1 cellular context compared by ENCODE assay signal in the genomic region with DNA sequence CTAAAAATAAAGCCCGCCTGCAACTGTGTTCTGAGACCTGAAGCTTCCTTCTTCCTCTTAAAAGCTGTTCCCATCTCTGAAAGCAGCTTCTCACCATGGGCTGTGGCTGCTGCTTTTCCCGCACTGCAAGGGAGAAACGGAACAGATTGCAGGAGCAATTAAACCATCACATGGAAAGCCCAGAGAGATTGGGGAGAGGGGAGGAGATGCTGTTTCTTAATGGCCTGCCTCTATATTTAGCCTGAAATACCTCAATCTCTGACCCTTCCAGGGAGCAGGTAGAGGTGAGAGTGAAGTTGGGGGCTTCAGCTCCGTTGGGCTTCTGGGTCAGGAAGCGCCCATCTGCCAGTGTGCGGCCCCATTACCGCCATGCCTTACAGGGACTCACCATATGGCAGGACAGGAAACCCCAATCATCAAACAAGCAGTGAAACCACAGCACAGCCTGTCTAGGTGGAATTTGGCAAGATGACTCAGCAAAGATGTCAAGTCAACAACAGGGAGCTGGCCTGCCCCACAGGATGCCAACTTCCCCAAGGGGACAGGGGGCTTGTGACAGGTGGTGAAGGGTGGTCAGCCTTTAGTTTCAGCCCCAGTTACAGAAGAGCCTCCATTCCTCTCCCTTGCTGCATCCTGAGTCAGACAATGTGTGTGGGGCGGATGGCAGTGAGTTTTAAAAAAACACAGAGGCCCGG.
TF ChIP-seq lines count a peak whose summit lies in the region.

No MANE protein-coding gene starts in this region.

TF ChIP-seq in GM23338, 12 proteins besides CTCF, POLR2A, EP300 and RAD21 (continued from another document):
- TF ChIP-seq, protein P1, sequence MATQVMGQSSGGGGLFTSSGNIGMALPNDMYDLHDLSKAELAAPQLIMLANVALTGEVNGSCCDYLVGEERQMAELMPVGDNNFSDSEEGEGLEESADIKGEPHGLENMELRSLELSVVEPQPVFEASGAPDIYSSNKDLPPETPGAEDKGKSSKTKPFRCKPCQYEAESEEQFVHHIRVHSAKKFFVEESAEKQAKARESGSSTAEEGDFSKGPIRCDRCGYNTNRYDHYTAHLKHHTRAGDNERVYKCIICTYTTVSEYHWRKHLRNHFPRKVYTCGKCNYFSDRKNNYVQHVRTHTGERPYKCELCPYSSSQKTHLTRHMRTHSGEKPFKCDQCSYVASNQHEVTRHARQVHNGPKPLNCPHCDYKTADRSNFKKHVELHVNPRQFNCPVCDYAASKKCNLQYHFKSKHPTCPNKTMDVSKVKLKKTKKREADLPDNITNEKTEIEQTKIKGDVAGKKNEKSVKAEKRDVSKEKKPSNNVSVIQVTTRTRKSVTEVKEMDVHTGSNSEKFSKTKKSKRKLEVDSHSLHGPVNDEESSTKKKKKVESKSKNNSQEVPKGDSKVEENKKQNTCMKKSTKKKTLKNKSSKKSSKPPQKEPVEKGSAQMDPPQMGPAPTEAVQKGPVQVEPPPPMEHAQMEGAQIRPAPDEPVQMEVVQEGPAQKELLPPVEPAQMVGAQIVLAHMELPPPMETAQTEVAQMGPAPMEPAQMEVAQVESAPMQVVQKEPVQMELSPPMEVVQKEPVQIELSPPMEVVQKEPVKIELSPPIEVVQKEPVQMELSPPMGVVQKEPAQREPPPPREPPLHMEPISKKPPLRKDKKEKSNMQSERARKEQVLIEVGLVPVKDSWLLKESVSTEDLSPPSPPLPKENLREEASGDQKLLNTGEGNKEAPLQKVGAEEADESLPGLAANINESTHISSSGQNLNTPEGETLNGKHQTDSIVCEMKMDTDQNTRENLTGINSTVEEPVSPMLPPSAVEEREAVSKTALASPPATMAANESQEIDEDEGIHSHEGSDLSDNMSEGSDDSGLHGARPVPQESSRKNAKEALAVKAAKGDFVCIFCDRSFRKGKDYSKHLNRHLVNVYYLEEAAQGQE (IDR thresholded peaks at IDR 0.05; ENCODE audit: unreplicated experiment): no peak
- TF ChIP-seq EZH2phosphoT487 (IDR thresholded peaks at IDR 0.05; ENCODE audit: unreplicated experiment) (no peak), STAT1 (IDR thresholded peaks at IDR 0.05; ENCODE audit: unreplicated experiment) (no peak)
